In the genomic region with DNA sequence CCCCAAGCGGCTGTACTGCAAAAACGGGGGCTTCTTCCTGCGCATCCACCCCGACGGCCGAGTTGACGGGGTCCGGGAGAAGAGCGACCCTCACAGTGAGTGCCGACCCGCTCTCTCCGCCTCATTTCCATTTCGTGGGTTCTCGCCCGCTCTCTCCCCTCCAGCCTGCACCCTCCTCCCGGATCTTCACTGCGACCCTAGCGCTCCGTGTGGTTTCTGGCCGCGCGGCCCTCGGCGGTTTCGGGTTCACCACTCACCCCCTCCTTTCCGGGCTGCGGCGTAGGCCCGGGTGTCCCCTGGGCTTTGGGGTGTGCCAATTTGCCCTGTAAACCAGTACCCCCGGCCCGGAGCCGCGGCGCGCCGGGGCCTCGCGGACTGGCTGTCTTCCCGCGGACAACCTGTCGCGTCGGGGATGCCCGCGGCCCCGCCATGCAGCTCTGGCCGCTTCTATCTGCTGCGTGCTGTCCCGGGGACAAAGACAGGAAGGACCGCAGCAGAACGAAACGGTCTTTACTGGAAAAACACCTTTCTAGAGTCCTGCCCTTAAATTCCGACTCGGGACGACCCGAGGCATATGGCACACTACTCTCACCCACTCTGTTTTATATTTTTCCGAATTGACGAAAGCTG, we compare ENCODE assay signal across 8 cellular contexts. TPM values are rescaled to one million over a fixed set of nuclear protein-coding genes. Genes with fewer than 3 reads are reported as not detected.
DNase-seq lines count a peak whose midpoint lies in the region; ATAC-seq, FAIRE-seq and TF ChIP-seq lines count a peak whose summit lies in the region.

No MANE protein-coding gene starts in this region.

- peak overlapping the region; percentile 57 for H3K27ac ChIP-seq in RWPE2 (ENCODE audit: poor library complexity, severe bottlenecking)

- no peak for FAIRE-seq in bronchial epithelial cell (lab: Jason Lieb, UNC)

- peak overlapping the region; percentile 53 for H3K4me3 ChIP-seq in RWPE2 (ENCODE audit: severe bottlenecking)
- peak overlapping the region; percentile 59 for H3K4me3 ChIP-seq in bronchial epithelial cell (ENCODE audit: low read depth, low read length)

- peak; percentile 2 for TF ChIP-seq CTCF in RWPE2 (IDR thresholded peaks at IDR 0.05; ENCODE audit: poor library complexity, severe bottlenecking)
- peak; percentile 9 for TF ChIP-seq CTCF in bronchial epithelial cell (IDR thresholded peaks at IDR 0.05; ENCODE audit: insufficient read depth, low read length, severe bottlenecking)

- no peaks in the 10 kb centered on the region for H3K27me3 ChIP-seq in RWPE2 (ENCODE audit: insufficient read depth, poor library complexity, severe bottlenecking)
- no peaks in the 10 kb centered on the region for H3K27me3 ChIP-seq in bronchial epithelial cell (ENCODE audit: control insufficient read depth, insufficient read depth, low read length)

- H3K4me1 ChIP-seq in RWPE2 (ENCODE audit: insufficient read depth, poor library complexity, severe bottlenecking), result peaks cover 16% of the 10 kb centered on the region

- H3K36me3 ChIP-seq in RWPE2 (ENCODE audit: low read depth), result peaks cover 7% of the 10 kb centered on the region; the same call in 1 of the 2 replicates
- H3K36me3 ChIP-seq in bronchial epithelial cell (ENCODE audit: control insufficient read depth, insufficient read depth, low read length), result no peaks in the 10 kb centered on the region

- DNase-seq in COR-L47 (lab: John Stamatoyannopoulos, UW) (peak; percentile 50), RWPE2 (ENCODE audit: low spot score) (no peak), bronchial epithelial cell (ENCODE audit: low read depth) (no peak), iris pigment epithelial cell (ENCODE audit: low read depth) (peak; percentile 41), SHP77 (lab: John Stamatoyannopoulos, UW) (no peak)
- peak; percentile 14 for DNase-seq in stimulated activated CD4-positive, alpha-beta T cell treated with anti-CD3 and anti-CD28 coated beads, Interleukin-12 subunit alpha, Interleukin-12 subunit beta, amount 100 ng/mL, for 4 hours

- peak; percentile 40 for ATAC-seq in GM19023 (IDR thresholded peaks at IDR 0.05; ENCODE audit: unreplicated experiment)
- peak; percentile 45 for ATAC-seq in HG03103 (IDR thresholded peaks at IDR 0.05; ENCODE audit: low read depth, unreplicated experiment)
- peak; percentile 53 for ATAC-seq in RWPE2 (ENCODE audit: low read depth)

- no peaks in the 10 kb centered on the region for H3K9me3 ChIP-seq in RWPE2 (ENCODE audit: severe bottlenecking)

RNA-seq across cellular contexts. Expression of gene FGF2, which starts 0.7 kb away (rescaled TPM):
- total RNA-seq in bronchial epithelial cell, result 9.2 and 14.8 TPM in 2 replicates

Comparison
In these comparisons a context has a peak if more than half of its experiments do, and no peak if none do; other contexts are left out.
1. DNase-seq: peak in COR-L47 (single experiment), iris pigment epithelial cell (single experiment) and stimulated activated CD4-positive, alpha-beta T cell treated with anti-CD3 and anti-CD28 coated beads, Interleukin-12 subunit alpha, Interleukin-12 subunit beta, amount 100 ng/mL, for 4 hours (single experiment); none in RWPE2 (single experiment), bronchial epithelial cell (single experiment) and SHP77 (0 of 2).
2. Peak in every context shown above with its lines, with median percentiles within 50 percentile points of each other: ATAC-seq.